10 cellular contexts compared by ENCODE assay signal in genomic region chr12:46265734-46266133, GRCh38. TPM values are rescaled to one million over a fixed set of nuclear protein-coding genes. Genes with fewer than 3 reads are reported as not detected.
DNase-seq lines count a peak whose midpoint lies in the region; ATAC-seq and TF ChIP-seq lines count a peak whose summit lies in the region.
"Had no signal": no experiment of that assay in that cellular context is flagged by ENCODE, and none has a peak within 500 bp of the region (broad histone marks: within the 10 kb centered on the region; RNA-seq: fewer than 3 reads in every experiment).

No MANE protein-coding gene starts in this region.

- H3K36me3 Mint-ChIP-seq in CD4-positive, CD25-positive, alpha-beta regulatory T cell, result no peaks in the 10 kb centered on the region

- H3K4me1 Mint-ChIP-seq in CD4-positive, CD25-positive, alpha-beta regulatory T cell, result peaks cover 13 to 29% (median 23%) of the 10 kb centered on the region in 4 donors

- H3K27ac ChIP-seq in CD4-positive, CD25-positive, alpha-beta regulatory T cell (ENCODE audit: insufficient read depth, low read length, poor library complexity, severe bottlenecking), result peak overlapping the region; percentile 96
- peak overlapping the region; percentile 95 for H3K27ac ChIP-seq in muscle layer of duodenum (ENCODE audit: low read length)

- no peak overlapping the region for H3K4me3 Mint-ChIP-seq in CD4-positive, CD25-positive, alpha-beta regulatory T cell
- H3K4me3 Mint-ChIP-seq: activated T-helper 17 cell treated with anti-CD3 and anti-CD28 coated beads, Interleukin-2, amount 50 U/mL, for 72 hours had no signal

- H3K9me3 Mint-ChIP-seq in CD4-positive, CD25-positive, alpha-beta regulatory T cell, result peaks cover 0 to 3% (median 0%) of the 10 kb centered on the region in 7 donors
- H3K9me3 Mint-ChIP-seq: activated T-helper 17 cell treated with anti-CD3 and anti-CD28 coated beads, Interleukin-2, amount 50 U/mL, for 72 hours had no signal

- no peaks in the 10 kb centered on the region for H3K9me3 ChIP-seq in CD4-positive, CD25-positive, alpha-beta regulatory T cell (ENCODE audit: control insufficient read depth in 2 of 2, low read length in 2 of 2)
- no peaks in the 10 kb centered on the region for H3K9me3 ChIP-seq in muscle layer of duodenum (ENCODE audit: control insufficient read depth in 1 of 2, low read length in 2 of 2)

- no peaks in the 10 kb centered on the region for H3K27me3 ChIP-seq in CD4-positive, CD25-positive, alpha-beta regulatory T cell (ENCODE audit: control insufficient read depth, insufficient read depth, low read length)
- no peaks in the 10 kb centered on the region for H3K27me3 ChIP-seq in muscle layer of duodenum (ENCODE audit: low read depth, low read length)

- no peaks in the 10 kb centered on the region for H3K27me3 Mint-ChIP-seq in CD4-positive, CD25-positive, alpha-beta regulatory T cell
- H3K27me3 Mint-ChIP-seq: activated T-helper 17 cell treated with anti-CD3 and anti-CD28 coated beads, Interleukin-2, amount 50 U/mL, for 72 hours had no signal

- H3K36me3 ChIP-seq in CD4-positive, CD25-positive, alpha-beta regulatory T cell (ENCODE audit: control insufficient read depth, insufficient read depth, low read length), result peaks cover 13% of the 10 kb centered on the region
- H3K36me3 ChIP-seq in muscle layer of duodenum (ENCODE audit: control insufficient read depth in 1 of 2, insufficient read depth in 2 of 2, low read length in 2 of 2), result no peaks in the 10 kb centered on the region

- H3K27ac Mint-ChIP-seq in CD4-positive, CD25-positive, alpha-beta regulatory T cell, result no peak overlapping the region
- H3K27ac Mint-ChIP-seq: activated T-helper 17 cell treated with anti-CD3 and anti-CD28 coated beads, Interleukin-2, amount 50 U/mL, for 72 hours had no signal

- no peak for ATAC-seq in CD4-positive, CD25-positive, alpha-beta regulatory T cell (ENCODE audit: low read depth in 2 of 2)
- ATAC-seq in GM18511 (IDR thresholded peaks at IDR 0.05; ENCODE audit: unreplicated experiment) (peak; percentile 16), GM19463 (IDR thresholded peaks at IDR 0.05; ENCODE audit: unreplicated experiment) (no peak), HG03457 (IDR thresholded peaks at IDR 0.05; ENCODE audit: unreplicated experiment) (no peak)
- ATAC-seq: activated T-helper 17 cell treated with anti-CD3 and anti-CD28 coated beads, Interleukin-2, amount 50 U/mL, for 72 hours had no signal

- peak overlapping the region; percentile 90 for H3K4me3 ChIP-seq in CD4-positive, CD25-positive, alpha-beta regulatory T cell (ENCODE audit: low read depth, low read length)
- peak overlapping the region; percentile 91 for H3K4me3 ChIP-seq in WI38 (ENCODE audit: low read depth, low read length)
- peak overlapping the region; percentile 86 to 92 for H3K4me3 ChIP-seq in muscle layer of duodenum (ENCODE audit: low read depth in 1 of 2, low read length in 2 of 2)

- TF ChIP-seq CTCF in WI38 (IDR thresholded peaks at IDR 0.05; ENCODE audit: low read depth, low read length), result no peak

- no peak for DNase-seq in CD4-positive, CD25-positive, alpha-beta regulatory T cell
- DNase-seq in activated effector memory CD4-positive, alpha-beta T cell treated with anti-CD3 and anti-CD28 coated beads, Interleukin-2, amount 50 U/mL, for 16 hours, result no peak
- DNase-seq in T-helper 1 cell, result no peak
- DNase-seq: GDM1 had no signal

- H3K4me1 ChIP-seq in CD4-positive, CD25-positive, alpha-beta regulatory T cell (ENCODE audit: control insufficient read depth, insufficient read depth, low read length, poor library complexity, severe bottlenecking), result peaks cover 75% of the 10 kb centered on the region
- peaks cover 0 to 42% of the 10 kb centered on the region in 2 donors for H3K4me1 ChIP-seq in muscle layer of duodenum (ENCODE audit: control insufficient read depth in 1 of 2, insufficient read depth in 2 of 2, low read length in 2 of 2)

RNA-seq across cellular contexts. Expression of gene SLC38A1, which starts 3.1 kb away (rescaled TPM):
- total RNA-seq in CD4-positive, CD25-positive, alpha-beta regulatory T cell, result 342 TPM
- 100 to 1,000 TPM; 257 to 279 (median 272) TPM for polyA plus RNA-seq in CD4-positive, CD25-positive, alpha-beta regulatory T cell
